Comparison of ENCODE assay signal across 2 cellular contexts in the genomic region with DNA sequence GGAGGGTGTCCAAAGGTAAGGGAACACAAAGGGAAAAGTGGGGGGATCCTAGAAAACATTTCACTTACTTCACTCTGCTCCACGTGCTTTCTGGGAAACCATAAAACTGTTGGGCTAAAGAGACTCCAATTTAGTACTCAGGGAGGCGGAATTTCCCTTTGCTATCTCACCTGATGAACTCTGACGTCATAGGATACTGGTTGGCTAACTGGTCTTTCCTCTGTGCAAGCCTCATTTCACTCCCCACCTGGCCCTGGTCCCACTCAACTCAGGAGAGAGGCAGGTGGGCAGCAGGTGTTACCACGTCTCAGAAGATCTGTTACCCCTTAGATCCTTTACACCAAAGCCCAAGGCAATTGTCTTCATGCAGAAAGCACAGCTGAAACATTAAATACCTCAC.
TF ChIP-seq lines count a peak whose summit lies in the region.

No MANE protein-coding gene starts in this region.

TF ChIP-seq in IMR-90, 13 proteins besides CTCF, POLR2A, EP300 and RAD21 (continued from another document):
- TF ChIP-seq, protein P1, sequence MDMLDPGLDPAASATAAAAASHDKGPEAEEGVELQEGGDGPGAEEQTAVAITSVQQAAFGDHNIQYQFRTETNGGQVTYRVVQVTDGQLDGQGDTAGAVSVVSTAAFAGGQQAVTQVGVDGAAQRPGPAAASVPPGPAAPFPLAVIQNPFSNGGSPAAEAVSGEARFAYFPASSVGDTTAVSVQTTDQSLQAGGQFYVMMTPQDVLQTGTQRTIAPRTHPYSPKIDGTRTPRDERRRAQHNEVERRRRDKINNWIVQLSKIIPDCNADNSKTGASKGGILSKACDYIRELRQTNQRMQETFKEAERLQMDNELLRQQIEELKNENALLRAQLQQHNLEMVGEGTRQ (IDR thresholded peaks at IDR 0.05; ENCODE audit: low read depth, low read length), result no peak
- no peak for TF ChIP-seq CEBPB (IDR thresholded peaks at IDR 0.05; ENCODE audit: low read depth, low read length)
- TF ChIP-seq SMC3 (IDR thresholded peaks at IDR 0.05; ENCODE audit: low read depth, low read length), result no peak
- TF ChIP-seq NFE2L2 (IDR thresholded peaks at IDR 0.05; ENCODE audit: low read depth, low read length), result no peak
- TF ChIP-seq BHLHE40 (IDR thresholded peaks at IDR 0.05; ENCODE audit: low read depth, low read length), result no peak
- TF ChIP-seq RCOR1 (IDR thresholded peaks at IDR 0.05; ENCODE audit: insufficient replicate concordance, low read length), result no peak
- TF ChIP-seq, protein P2, sequence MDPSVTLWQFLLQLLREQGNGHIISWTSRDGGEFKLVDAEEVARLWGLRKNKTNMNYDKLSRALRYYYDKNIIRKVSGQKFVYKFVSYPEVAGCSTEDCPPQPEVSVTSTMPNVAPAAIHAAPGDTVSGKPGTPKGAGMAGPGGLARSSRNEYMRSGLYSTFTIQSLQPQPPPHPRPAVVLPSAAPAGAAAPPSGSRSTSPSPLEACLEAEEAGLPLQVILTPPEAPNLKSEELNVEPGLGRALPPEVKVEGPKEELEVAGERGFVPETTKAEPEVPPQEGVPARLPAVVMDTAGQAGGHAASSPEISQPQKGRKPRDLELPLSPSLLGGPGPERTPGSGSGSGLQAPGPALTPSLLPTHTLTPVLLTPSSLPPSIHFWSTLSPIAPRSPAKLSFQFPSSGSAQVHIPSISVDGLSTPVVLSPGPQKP (IDR thresholded peaks at IDR 0.05; ENCODE audit: borderline replicate concordance, low read depth, low read length), result no peak
- TF ChIP-seq MAZ (IDR thresholded peaks at IDR 0.05; ENCODE audit: borderline replicate concordance, low read depth, low read length), result no peak
- no peak for TF ChIP-seq MAFK (IDR thresholded peaks at IDR 0.05; ENCODE audit: low read depth, low read length)
- no peak for TF ChIP-seq CHD1 (IDR thresholded peaks at IDR 0.05; ENCODE audit: low read depth, low read length)
- no peak for TF ChIP-seq MXI1 (IDR thresholded peaks at IDR 0.05; ENCODE audit: borderline replicate concordance, low read depth, low read length)
TF ChIP-seq in IMR-90: peak in this region for 0.

TF ChIP-seq in SK-N-SH treated with all-trans-retinoic acid at 6 μM for 48 hours, 23 proteins besides CTCF, POLR2A, EP300 and RAD21:
- TF ChIP-seq, protein P3, sequence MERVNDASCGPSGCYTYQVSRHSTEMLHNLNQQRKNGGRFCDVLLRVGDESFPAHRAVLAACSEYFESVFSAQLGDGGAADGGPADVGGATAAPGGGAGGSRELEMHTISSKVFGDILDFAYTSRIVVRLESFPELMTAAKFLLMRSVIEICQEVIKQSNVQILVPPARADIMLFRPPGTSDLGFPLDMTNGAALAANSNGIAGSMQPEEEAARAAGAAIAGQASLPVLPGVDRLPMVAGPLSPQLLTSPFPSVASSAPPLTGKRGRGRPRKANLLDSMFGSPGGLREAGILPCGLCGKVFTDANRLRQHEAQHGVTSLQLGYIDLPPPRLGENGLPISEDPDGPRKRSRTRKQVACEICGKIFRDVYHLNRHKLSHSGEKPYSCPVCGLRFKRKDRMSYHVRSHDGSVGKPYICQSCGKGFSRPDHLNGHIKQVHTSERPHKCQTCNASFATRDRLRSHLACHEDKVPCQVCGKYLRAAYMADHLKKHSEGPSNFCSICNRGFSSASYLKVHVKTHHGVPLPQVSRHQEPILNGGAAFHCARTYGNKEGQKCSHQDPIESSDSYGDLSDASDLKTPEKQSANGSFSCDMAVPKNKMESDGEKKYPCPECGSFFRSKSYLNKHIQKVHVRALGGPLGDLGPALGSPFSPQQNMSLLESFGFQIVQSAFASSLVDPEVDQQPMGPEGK (CRISPR knock-in tag; IDR thresholded peaks at IDR 0.05; ENCODE audit: borderline replicate concordance), result no peak
- no peak for TF ChIP-seq ZFP3 (CRISPR knock-in tag; IDR thresholded peaks at IDR 0.05)
- no peak for TF ChIP-seq ZC3H10 (CRISPR knock-in tag; IDR thresholded peaks at IDR 0.05)
- TF ChIP-seq, protein P4, sequence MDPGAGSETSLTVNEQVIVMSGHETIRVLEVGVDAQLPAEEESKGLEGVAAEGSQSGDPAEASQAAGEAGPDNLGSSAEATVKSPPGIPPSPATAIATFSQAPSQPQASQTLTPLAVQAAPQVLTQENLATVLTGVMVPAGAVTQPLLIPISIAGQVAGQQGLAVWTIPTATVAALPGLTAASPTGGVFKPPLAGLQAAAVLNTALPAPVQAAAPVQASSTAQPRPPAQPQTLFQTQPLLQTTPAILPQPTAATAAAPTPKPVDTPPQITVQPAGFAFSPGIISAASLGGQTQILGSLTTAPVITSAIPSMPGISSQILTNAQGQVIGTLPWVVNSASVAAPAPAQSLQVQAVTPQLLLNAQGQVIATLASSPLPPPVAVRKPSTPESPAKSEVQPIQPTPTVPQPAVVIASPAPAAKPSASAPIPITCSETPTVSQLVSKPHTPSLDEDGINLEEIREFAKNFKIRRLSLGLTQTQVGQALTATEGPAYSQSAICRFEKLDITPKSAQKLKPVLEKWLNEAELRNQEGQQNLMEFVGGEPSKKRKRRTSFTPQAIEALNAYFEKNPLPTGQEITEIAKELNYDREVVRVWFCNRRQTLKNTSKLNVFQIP (CRISPR knock-in tag; IDR thresholded peaks at IDR 0.05; ENCODE audit: borderline replicate concordance, low read depth), result no peak
- TF ChIP-seq, protein P5, sequence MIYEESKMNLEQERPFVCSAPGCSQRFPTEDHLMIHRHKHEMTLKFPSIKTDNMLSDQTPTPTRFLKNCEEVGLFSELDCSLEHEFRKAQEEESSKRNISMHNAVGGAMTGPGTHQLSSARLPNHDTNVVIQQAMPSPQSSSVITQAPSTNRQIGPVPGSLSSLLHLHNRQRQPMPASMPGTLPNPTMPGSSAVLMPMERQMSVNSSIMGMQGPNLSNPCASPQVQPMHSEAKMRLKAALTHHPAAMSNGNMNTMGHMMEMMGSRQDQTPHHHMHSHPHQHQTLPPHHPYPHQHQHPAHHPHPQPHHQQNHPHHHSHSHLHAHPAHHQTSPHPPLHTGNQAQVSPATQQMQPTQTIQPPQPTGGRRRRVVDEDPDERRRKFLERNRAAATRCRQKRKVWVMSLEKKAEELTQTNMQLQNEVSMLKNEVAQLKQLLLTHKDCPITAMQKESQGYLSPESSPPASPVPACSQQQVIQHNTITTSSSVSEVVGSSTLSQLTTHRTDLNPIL (CRISPR knock-in tag; IDR thresholded peaks at IDR 0.05; ENCODE audit: low read depth), result no peak
- TF ChIP-seq ARNTL (CRISPR knock-in tag; IDR thresholded peaks at IDR 0.05; ENCODE audit: borderline replicate concordance, low read depth), result no peak
- TF ChIP-seq RARB (CRISPR knock-in tag; IDR thresholded peaks at IDR 0.05), result no peak
- no peak for TF ChIP-seq ZNF8 (CRISPR knock-in tag; IDR thresholded peaks at IDR 0.05)
- TF ChIP-seq, protein P6, sequence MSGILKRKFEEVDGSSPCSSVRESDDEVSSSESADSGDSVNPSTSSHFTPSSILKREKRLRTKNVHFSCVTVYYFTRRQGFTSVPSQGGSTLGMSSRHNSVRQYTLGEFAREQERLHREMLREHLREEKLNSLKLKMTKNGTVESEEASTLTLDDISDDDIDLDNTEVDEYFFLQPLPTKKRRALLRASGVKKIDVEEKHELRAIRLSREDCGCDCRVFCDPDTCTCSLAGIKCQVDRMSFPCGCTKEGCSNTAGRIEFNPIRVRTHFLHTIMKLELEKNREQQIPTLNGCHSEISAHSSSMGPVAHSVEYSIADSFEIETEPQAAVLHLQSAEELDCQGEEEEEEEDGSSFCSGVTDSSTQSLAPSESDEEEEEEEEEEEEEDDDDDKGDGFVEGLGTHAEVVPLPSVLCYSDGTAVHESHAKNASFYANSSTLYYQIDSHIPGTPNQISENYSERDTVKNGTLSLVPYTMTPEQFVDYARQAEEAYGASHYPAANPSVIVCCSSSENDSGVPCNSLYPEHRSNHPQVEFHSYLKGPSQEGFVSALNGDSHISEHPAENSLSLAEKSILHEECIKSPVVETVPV (CRISPR knock-in tag; IDR thresholded peaks at IDR 0.05), result no peak
- no peak for TF ChIP-seq ESRRG (CRISPR knock-in tag; IDR thresholded peaks at IDR 0.05)
- TF ChIP-seq ZFP30 (CRISPR knock-in tag; IDR thresholded peaks at IDR 0.05), result no peak
- no peak for TF ChIP-seq TOX (CRISPR knock-in tag; IDR thresholded peaks at IDR 0.05; ENCODE audit: borderline replicate concordance)
- TF ChIP-seq PPARA (CRISPR knock-in tag; IDR thresholded peaks at IDR 0.05; ENCODE audit: borderline replicate concordance), result no peak
- no peak for TF ChIP-seq GLIS3 (CRISPR knock-in tag; IDR thresholded peaks at IDR 0.05)
- TF ChIP-seq SNAI2 (CRISPR knock-in tag; IDR thresholded peaks at IDR 0.05), result no peak
- TF ChIP-seq ZNF70 (CRISPR knock-in tag; IDR thresholded peaks at IDR 0.05), result no peak
- TF ChIP-seq, protein P7, sequence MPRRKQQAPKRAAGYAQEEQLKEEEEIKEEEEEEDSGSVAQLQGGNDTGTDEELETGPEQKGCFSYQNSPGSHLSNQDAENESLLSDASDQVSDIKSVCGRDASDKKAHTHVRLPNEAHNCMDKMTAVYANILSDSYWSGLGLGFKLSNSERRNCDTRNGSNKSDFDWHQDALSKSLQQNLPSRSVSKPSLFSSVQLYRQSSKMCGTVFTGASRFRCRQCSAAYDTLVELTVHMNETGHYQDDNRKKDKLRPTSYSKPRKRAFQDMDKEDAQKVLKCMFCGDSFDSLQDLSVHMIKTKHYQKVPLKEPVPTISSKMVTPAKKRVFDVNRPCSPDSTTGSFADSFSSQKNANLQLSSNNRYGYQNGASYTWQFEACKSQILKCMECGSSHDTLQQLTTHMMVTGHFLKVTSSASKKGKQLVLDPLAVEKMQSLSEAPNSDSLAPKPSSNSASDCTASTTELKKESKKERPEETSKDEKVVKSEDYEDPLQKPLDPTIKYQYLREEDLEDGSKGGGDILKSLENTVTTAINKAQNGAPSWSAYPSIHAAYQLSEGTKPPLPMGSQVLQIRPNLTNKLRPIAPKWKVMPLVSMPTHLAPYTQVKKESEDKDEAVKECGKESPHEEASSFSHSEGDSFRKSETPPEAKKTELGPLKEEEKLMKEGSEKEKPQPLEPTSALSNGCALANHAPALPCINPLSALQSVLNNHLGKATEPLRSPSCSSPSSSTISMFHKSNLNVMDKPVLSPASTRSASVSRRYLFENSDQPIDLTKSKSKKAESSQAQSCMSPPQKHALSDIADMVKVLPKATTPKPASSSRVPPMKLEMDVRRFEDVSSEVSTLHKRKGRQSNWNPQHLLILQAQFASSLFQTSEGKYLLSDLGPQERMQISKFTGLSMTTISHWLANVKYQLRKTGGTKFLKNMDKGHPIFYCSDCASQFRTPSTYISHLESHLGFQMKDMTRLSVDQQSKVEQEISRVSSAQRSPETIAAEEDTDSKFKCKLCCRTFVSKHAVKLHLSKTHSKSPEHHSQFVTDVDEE (CRISPR knock-in tag; IDR thresholded peaks at IDR 0.05), result no peak
